ENCODE assay signal across 6 cellular contexts in the genomic region with DNA sequence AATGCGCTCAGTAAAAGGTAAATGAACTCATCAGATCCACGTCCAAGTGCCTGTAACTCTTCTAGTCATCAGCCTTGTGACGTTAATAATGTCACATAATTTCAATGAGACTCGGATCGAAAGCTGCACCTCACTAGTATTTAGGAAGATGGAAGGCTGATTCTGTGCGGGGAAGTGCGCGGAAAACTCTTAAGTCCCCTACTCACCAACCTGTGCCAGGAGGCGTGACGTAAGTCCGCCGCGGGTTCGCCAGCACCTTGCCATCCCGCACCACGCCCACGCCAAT. TPM values are rescaled to one million over a fixed set of nuclear protein-coding genes. Genes with fewer than 3 reads are reported as not detected.
DNase-seq lines count a peak whose midpoint lies in the region; ATAC-seq and TF ChIP-seq lines count a peak whose summit lies in the region.

No MANE protein-coding gene starts in this region.

- peak overlapping the region; percentile 88 for H3K4me3 ChIP-seq in GM23248
- H3K4me3 ChIP-seq in colonic mucosa = peak overlapping the region; percentile 69

- no peaks in the 10 kb centered on the region for H3K9me3 Mint-ChIP-seq in CD4-positive, alpha-beta T cell

- peaks cover 22% of the 10 kb centered on the region for H3F3A ChIP-seq in GM23248 (ENCODE audit: insufficient read depth)

- no peak overlapping the region for H3K27ac Mint-ChIP-seq in CD4-positive, alpha-beta T cell

- H3K9me2 ChIP-seq in GM23248 (ENCODE audit: insufficient read depth) = no peaks in the 10 kb centered on the region

- H3K27ac ChIP-seq in CD4-positive, alpha-beta T cell (ENCODE audit: low read depth, low read length) = peak overlapping the region; percentile 92
- peak overlapping the region; percentile 98 for H3K27ac ChIP-seq in GM23248
- peak overlapping the region; percentile 97 for H3K27ac ChIP-seq in colonic mucosa

- H3K36me3 ChIP-seq in GM23248 (ENCODE audit: low read depth) (peaks cover 27% of the 10 kb centered on the region), colonic mucosa (peaks cover 25% of the 10 kb centered on the region)

- H3K4me1 ChIP-seq in GM23248 (ENCODE audit: insufficient read depth) (peaks cover 18% of the 10 kb centered on the region), colonic mucosa (peaks cover 7% of the 10 kb centered on the region)

- intact Hi-C loops in CD4-positive, alpha-beta T cell (cut with DNase I, micrococcal nuclease) = loop anchor here (2.0 to 5.0 kb wide), 7 partner anchors 14 to 228 kb away; partner anchors contain the start of genes CCNB1IP1 (in 1 of the 2), PNP (in 1 of the 2), RNASE4 (in 1 of the 2) and TEP1 (in 1 of the 2)
- intact Hi-C loops in colonic mucosa (cut with DNase I) = loop anchor here (10.0 kb wide), 1 partner anchor 90 kb away; no protein-coding TSS in a partner anchor

- H3K9ac ChIP-seq in GM23248 (peak overlapping the region; percentile 95), colonic mucosa (ENCODE audit: low read depth in 2 of 2, low read length in 2 of 2) (peak overlapping the region; percentile 82 to 95)

- CTCF ChIA-PET in CD4-positive, alpha-beta T cell (lab: Charles Lee) = interaction anchor here (1.3 kb wide), 1 partner anchor 41 kb away, joined by 3 read pairs; the partner anchor contains the start of gene TEP1

- ATAC-seq in CD4-positive, alpha-beta T cell (ENCODE audit: poor library complexity) = peak; percentile 59

- WGBS in GM23248 (ENCODE audit: low coverage in 1 of 2, low lambda C conversion rate in 2 of 2, missing lambda C conversion rate in 2 of 2), 2 experiments = 1% methylated on average over 17 of the region's 17 CpGs

- H3K27me3 ChIP-seq in CD4-positive, alpha-beta T cell (ENCODE audit: control insufficient read depth, insufficient read depth, low read length) = no peaks in the 10 kb centered on the region
- no peaks in the 10 kb centered on the region for H3K27me3 ChIP-seq in GM23248 (replicated peaks; ENCODE audit: insufficient read depth)
- H3K27me3 ChIP-seq in colonic mucosa = no peaks in the 10 kb centered on the region

- peak overlapping the region; percentile 96 for H3K4me2 ChIP-seq in GM23248 (ENCODE audit: unreplicated experiment)

- no peak for TF ChIP-seq CTCF in CD4-positive, alpha-beta T cell (IDR thresholded peaks at IDR 0.05)
- TF ChIP-seq CTCF in colonic mucosa (IDR thresholded peaks at IDR 0.05) = no peak

- POLR2A ChIA-PET in CD4-positive, alpha-beta T cell (lab: Charles Lee) = interaction anchor here (1.3 to 3.8 kb wide), 11 partner anchors 14 to 229 kb away, joined by 3 to 33 read pairs (median 14); partner anchors contain the start of genes PARP2, PNP, RNASE4 and TEP1

- in situ Hi-C loops in GM23248 (cut with MboI) = no loop called here

- peaks cover 59% of the 10 kb centered on the region for H3K79me2 ChIP-seq in GM23248 (ENCODE audit: insufficient read depth)

- no peaks in the 10 kb centered on the region for H3K27me3 Mint-ChIP-seq in CD4-positive, alpha-beta T cell

- H3K36me3 Mint-ChIP-seq in CD4-positive, alpha-beta T cell (ENCODE audit: low read depth) = peaks cover 34% of the 10 kb centered on the region

- no peaks in the 10 kb centered on the region for H3K9me3 ChIP-seq in CD4-positive, alpha-beta T cell (ENCODE audit: control insufficient read depth, low read length)
- H3K9me3 ChIP-seq in GM23248 (ENCODE audit: low read depth) (no peaks in the 10 kb centered on the region), colonic mucosa (no peaks in the 10 kb centered on the region)

- DNase-seq in CD4-positive, alpha-beta T cell = peak in 7 of 10 experiments; percentile 70 to 91 (median 73)
- peak; percentile 89 for DNase-seq in GM23248
- peak; percentile 72 for DNase-seq in NCI-H2081 treated with DMSO at 0.1 percent for 48 hours (lab: John Stamatoyannopoulos, UW)
- peak; percentile 90 for DNase-seq in colonic mucosa
- DNase-seq in putamen (ENCODE audit: low spot score) = peak; percentile 77
- no peak for DNase-seq in globus pallidus (ENCODE audit: low spot score)

- peaks cover 3% of the 10 kb centered on the region for H3K4me1 Mint-ChIP-seq in CD4-positive, alpha-beta T cell (ENCODE audit: low read depth)

- peak overlapping the region; percentile 90 for H2AFZ ChIP-seq in GM23248

- H4K20me1 ChIP-seq in GM23248 (ENCODE audit: insufficient read depth) = no peaks in the 10 kb centered on the region

- H3K4me3 Mint-ChIP-seq in CD4-positive, alpha-beta T cell = no peak overlapping the region

RNA-seq across cellular contexts. Expression of gene OSGEP, which starts 0.3 kb away (rescaled TPM):
- total RNA-seq in CD4-positive, alpha-beta T cell = 10 to 100 TPM; 49.2 to 52.9 TPM
- 29.0 and 37.8 TPM in 2 replicates for total RNA-seq in GM23248 (2014; rRNA removed; shearing (Covaris generic))
- 24.1 and 24.2 TPM in 2 replicates for polyA plus RNA-seq in GM23248 (2016; fragmentation: Nextera tagmentation; extraction: Ambion mirVana)
- total RNA-seq in colonic mucosa = 10 to 100 TPM; 26.9 to 42.0 TPM

RNA-seq across cellular contexts. Expression of gene APEX1, which starts 0.7 kb away (rescaled TPM):
- total RNA-seq in CD4-positive, alpha-beta T cell = 100 to 1,000 TPM; 125 to 127 TPM
- 60.6 and 89.8 TPM in 2 replicates for total RNA-seq in GM23248 (2014; rRNA removed; shearing (Covaris generic))
- 124 and 129 TPM in 2 replicates for polyA plus RNA-seq in GM23248 (2016; fragmentation: Nextera tagmentation; extraction: Ambion mirVana)
- total RNA-seq in colonic mucosa = 100 to 1,000 TPM; 119 to 169 TPM

RNA-seq across cellular contexts. Expression of gene PIP4P1, which starts 6.9 kb away (rescaled TPM):
- total RNA-seq in CD4-positive, alpha-beta T cell = 100 to 1,000 TPM in 1 of 2 experiments, 10 to 100 TPM in 1; 83.9 to 107 TPM
- total RNA-seq in GM23248 (2014; rRNA removed; shearing (Covaris generic)) = 18.6 and 244 TPM in 2 replicates
- polyA plus RNA-seq in GM23248 (2016; fragmentation: Nextera tagmentation; extraction: Ambion mirVana) = 21.6 and 22.1 TPM in 2 replicates
- 10 to 100 TPM; 30.3 to 54.6 TPM for total RNA-seq in colonic mucosa

RNA-seq across cellular contexts. Expression of gene PNP, which starts 14.9 kb away (rescaled TPM):
- total RNA-seq in CD4-positive, alpha-beta T cell = 10 to 100 TPM; 73.6 to 77.2 TPM
- 23.6 and 39.6 TPM in 2 replicates for total RNA-seq in GM23248 (2014; rRNA removed; shearing (Covaris generic))
- polyA plus RNA-seq in GM23248 (2016; fragmentation: Nextera tagmentation; extraction: Ambion mirVana) = 20.8 and 24.6 TPM in 2 replicates
- 100 to 1,000 TPM; 121 to 123 TPM for total RNA-seq in colonic mucosa

RNA-seq across cellular contexts. Expression of gene KLHL33, which starts 18.3 kb away (rescaled TPM):
- total RNA-seq in CD4-positive, alpha-beta T cell = under 1 TPM; 0.19 to 0.31 TPM
- not detected in 2 replicates for total RNA-seq in GM23248 (2014; rRNA removed; shearing (Covaris generic))
- 0.05 TPM in 1 of 2 replicates, not detected in the other for polyA plus RNA-seq in GM23248 (2016; fragmentation: Nextera tagmentation; extraction: Ambion mirVana)
- total RNA-seq in colonic mucosa = under 1 TPM; 0.05 TPM
